In genomic region chrX:30652527-30653414, GRCh38 we compare ENCODE assay signal across 1 cellular context.
A peak's percentile ranks its signal among the peaks of the same experiment; 100 is the strongest.
TF ChIP-seq lines count a peak whose summit lies in the region.

No MANE protein-coding gene starts in this region.

TF ChIP-seq in K562, 482 proteins besides CTCF, POLR2A, EP300 and RAD21 (continued from another document and continues in another):
- TF ChIP-seq NR2F6 (CRISPR knock-in tag; IDR thresholded peaks at IDR 0.05) (no peak), ARNT (IDR thresholded peaks at IDR 0.05) (0 out of 4 replicates have a peak, but pooled peaks of 1 of the 2 experiments have one; percentile 50), ZNF316 (IDR thresholded peaks at IDR 0.05) (no peak), RFX5 (IDR thresholded peaks at IDR 0.05; ENCODE audit: low read depth, low read length) (no peak), MYC (IDR thresholded peaks at IDR 0.05; ENCODE audit: low read depth, low read length) (no peak; the same call in 1 of the 2 replicates), MYC (CRISPR knock-in tag; IDR thresholded peaks at IDR 0.05; ENCODE audit: borderline replicate concordance, low read depth) (no peak; the same call in 1 of the 2 replicates), SREBF2 (CRISPR knock-in tag; IDR thresholded peaks at IDR 0.05) (no peak), ZNF766 (CRISPR knock-in tag; conservative IDR thresholded peaks at IDR 0.05) (no peak), NCOA6 (IDR thresholded peaks at IDR 0.05) (no peak), ZBTB49 (CRISPR knock-in tag; IDR thresholded peaks at IDR 0.05; ENCODE audit: borderline replicate concordance) (no peak), ZNF764 (CRISPR knock-in tag; IDR thresholded peaks at IDR 0.05; ENCODE audit: low read depth) (no peak), MAFF (IDR thresholded peaks at IDR 0.05; ENCODE audit: low read length) (no peak), HDAC1 (IDR thresholded peaks at IDR 0.05) (peak in 1 of 2 experiments; percentile 70; a peak in 2 of 4 replicates), TAF1 (IDR thresholded peaks at IDR 0.05; ENCODE audit: control insufficient read depth, extremely low read depth, insufficient read depth, low read length, severe bottlenecking) (peak; percentile 37), JUND (IDR thresholded peaks at IDR 0.05; ENCODE audit: borderline replicate concordance, low read depth, low read length) (no peak), JUND (tag; IDR thresholded peaks at IDR 0.05; ENCODE audit: borderline replicate concordance, low read depth, low read length) (no peak; the same call in 2 of the 3 replicates), TFE3 (CRISPR knock-in tag; IDR thresholded peaks at IDR 0.05) (peak; percentile 94), ZBTB11 (CRISPR knock-in tag; IDR thresholded peaks at IDR 0.05) (no peak; a peak in 1 of 6 replicates), TFAP4 (CRISPR knock-in tag; IDR thresholded peaks at IDR 0.05; ENCODE audit: borderline replicate concordance) (peak; percentile 84), EP400 (IDR thresholded peaks at IDR 0.05) (peak; percentile 65), ARID3B (CRISPR knock-in tag; IDR thresholded peaks at IDR 0.05; ENCODE audit: borderline replicate concordance) (no peak), TRIM28 (IDR thresholded peaks at IDR 0.05) (no peak), RBM17 (IDR thresholded peaks at IDR 0.05; ENCODE audit: borderline replicate concordance, low read depth, low read length) (no peak), BCL6 (CRISPR knock-in tag; IDR thresholded peaks at IDR 0.05) (no peak), EGR1 (conservative IDR thresholded peaks at IDR 0.05) (peak; percentile 67), TRIM25 (IDR thresholded peaks at IDR 0.05; ENCODE audit: borderline replicate concordance) (no peak), NCOA4 (IDR thresholded peaks at IDR 0.05; ENCODE audit: partially characterized antibody) (no peak), IFI16 (CRISPR knock-in tag; IDR thresholded peaks at IDR 0.05) (no peak), ZNF561 (CRISPR knock-in tag; conservative IDR thresholded peaks at IDR 0.05) (no peak), MITF (IDR thresholded peaks at IDR 0.05) (peak; percentile 54; the same call in 1 of the 2 replicates), L3MBTL2 (IDR thresholded peaks at IDR 0.05) (peak; percentile 91), HEY1 (CRISPR knock-in tag; IDR thresholded peaks at IDR 0.05; ENCODE audit: borderline replicate concordance) (no peak), MCM5 (IDR thresholded peaks at IDR 0.05; ENCODE audit: low read depth) (no peak), BRF1 (IDR thresholded peaks at IDR 0.05; ENCODE audit: borderline replicate concordance, extremely low read depth, insufficient read length) (no peak), ZBTB1 (CRISPR knock-in tag; IDR thresholded peaks at IDR 0.05; ENCODE audit: borderline replicate concordance, low read depth) (peak; percentile 46; the same call in 1 of the 2 replicates), DEAF1 (CRISPR knock-in tag; IDR thresholded peaks at IDR 0.05) (no peak), VEZF1 (CRISPR knock-in tag; IDR thresholded peaks at IDR 0.05) (peak; percentile 89), PTRF (tag; IDR thresholded peaks at IDR 0.05) (no peak), RHOXF2B (CRISPR knock-in tag; conservative IDR thresholded peaks at IDR 0.05) (no peak), ZNF695 (CRISPR knock-in tag; IDR thresholded peaks at IDR 0.05) (no peak), GABPA (tag; conservative IDR thresholded peaks at IDR 0.05; ENCODE audit: low read depth) (no peak; the same call in 1 of the 2 replicates), USF1 (CRISPR knock-in tag; IDR thresholded peaks at IDR 0.05) (peak; percentile 98), MXI1 (IDR thresholded peaks at IDR 0.05; ENCODE audit: low read depth, low read length) (0 out of 2 replicates have a peak, but pooled peaks have one; percentile 16), E2F4 (CRISPR knock-in tag; IDR thresholded peaks at IDR 0.05; ENCODE audit: low read depth) (no peak), SMARCC2 (IDR thresholded peaks at IDR 0.05; ENCODE audit: low read depth) (no peak), ZNF79 (CRISPR knock-in tag; IDR thresholded peaks at IDR 0.05; ENCODE audit: low read depth) (no peak)
